In genomic region chr6:89059227-89059626, GRCh38 we compare ENCODE assay signal across 2 cellular contexts.
TF ChIP-seq lines count a peak whose summit lies in the region.

No MANE protein-coding gene starts in this region.

TF ChIP-seq in GM23338, 12 proteins besides CTCF, POLR2A, EP300 and RAD21:
- TF ChIP-seq ETS1 (IDR thresholded peaks at IDR 0.05) (no peak), ZNF114 (CRISPR knock-in tag; IDR thresholded peaks at IDR 0.05) (no peak)
- TF ChIP-seq, protein P1, sequence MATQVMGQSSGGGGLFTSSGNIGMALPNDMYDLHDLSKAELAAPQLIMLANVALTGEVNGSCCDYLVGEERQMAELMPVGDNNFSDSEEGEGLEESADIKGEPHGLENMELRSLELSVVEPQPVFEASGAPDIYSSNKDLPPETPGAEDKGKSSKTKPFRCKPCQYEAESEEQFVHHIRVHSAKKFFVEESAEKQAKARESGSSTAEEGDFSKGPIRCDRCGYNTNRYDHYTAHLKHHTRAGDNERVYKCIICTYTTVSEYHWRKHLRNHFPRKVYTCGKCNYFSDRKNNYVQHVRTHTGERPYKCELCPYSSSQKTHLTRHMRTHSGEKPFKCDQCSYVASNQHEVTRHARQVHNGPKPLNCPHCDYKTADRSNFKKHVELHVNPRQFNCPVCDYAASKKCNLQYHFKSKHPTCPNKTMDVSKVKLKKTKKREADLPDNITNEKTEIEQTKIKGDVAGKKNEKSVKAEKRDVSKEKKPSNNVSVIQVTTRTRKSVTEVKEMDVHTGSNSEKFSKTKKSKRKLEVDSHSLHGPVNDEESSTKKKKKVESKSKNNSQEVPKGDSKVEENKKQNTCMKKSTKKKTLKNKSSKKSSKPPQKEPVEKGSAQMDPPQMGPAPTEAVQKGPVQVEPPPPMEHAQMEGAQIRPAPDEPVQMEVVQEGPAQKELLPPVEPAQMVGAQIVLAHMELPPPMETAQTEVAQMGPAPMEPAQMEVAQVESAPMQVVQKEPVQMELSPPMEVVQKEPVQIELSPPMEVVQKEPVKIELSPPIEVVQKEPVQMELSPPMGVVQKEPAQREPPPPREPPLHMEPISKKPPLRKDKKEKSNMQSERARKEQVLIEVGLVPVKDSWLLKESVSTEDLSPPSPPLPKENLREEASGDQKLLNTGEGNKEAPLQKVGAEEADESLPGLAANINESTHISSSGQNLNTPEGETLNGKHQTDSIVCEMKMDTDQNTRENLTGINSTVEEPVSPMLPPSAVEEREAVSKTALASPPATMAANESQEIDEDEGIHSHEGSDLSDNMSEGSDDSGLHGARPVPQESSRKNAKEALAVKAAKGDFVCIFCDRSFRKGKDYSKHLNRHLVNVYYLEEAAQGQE (IDR thresholded peaks at IDR 0.05; ENCODE audit: unreplicated experiment), result no peak
- TF ChIP-seq, protein P2, sequence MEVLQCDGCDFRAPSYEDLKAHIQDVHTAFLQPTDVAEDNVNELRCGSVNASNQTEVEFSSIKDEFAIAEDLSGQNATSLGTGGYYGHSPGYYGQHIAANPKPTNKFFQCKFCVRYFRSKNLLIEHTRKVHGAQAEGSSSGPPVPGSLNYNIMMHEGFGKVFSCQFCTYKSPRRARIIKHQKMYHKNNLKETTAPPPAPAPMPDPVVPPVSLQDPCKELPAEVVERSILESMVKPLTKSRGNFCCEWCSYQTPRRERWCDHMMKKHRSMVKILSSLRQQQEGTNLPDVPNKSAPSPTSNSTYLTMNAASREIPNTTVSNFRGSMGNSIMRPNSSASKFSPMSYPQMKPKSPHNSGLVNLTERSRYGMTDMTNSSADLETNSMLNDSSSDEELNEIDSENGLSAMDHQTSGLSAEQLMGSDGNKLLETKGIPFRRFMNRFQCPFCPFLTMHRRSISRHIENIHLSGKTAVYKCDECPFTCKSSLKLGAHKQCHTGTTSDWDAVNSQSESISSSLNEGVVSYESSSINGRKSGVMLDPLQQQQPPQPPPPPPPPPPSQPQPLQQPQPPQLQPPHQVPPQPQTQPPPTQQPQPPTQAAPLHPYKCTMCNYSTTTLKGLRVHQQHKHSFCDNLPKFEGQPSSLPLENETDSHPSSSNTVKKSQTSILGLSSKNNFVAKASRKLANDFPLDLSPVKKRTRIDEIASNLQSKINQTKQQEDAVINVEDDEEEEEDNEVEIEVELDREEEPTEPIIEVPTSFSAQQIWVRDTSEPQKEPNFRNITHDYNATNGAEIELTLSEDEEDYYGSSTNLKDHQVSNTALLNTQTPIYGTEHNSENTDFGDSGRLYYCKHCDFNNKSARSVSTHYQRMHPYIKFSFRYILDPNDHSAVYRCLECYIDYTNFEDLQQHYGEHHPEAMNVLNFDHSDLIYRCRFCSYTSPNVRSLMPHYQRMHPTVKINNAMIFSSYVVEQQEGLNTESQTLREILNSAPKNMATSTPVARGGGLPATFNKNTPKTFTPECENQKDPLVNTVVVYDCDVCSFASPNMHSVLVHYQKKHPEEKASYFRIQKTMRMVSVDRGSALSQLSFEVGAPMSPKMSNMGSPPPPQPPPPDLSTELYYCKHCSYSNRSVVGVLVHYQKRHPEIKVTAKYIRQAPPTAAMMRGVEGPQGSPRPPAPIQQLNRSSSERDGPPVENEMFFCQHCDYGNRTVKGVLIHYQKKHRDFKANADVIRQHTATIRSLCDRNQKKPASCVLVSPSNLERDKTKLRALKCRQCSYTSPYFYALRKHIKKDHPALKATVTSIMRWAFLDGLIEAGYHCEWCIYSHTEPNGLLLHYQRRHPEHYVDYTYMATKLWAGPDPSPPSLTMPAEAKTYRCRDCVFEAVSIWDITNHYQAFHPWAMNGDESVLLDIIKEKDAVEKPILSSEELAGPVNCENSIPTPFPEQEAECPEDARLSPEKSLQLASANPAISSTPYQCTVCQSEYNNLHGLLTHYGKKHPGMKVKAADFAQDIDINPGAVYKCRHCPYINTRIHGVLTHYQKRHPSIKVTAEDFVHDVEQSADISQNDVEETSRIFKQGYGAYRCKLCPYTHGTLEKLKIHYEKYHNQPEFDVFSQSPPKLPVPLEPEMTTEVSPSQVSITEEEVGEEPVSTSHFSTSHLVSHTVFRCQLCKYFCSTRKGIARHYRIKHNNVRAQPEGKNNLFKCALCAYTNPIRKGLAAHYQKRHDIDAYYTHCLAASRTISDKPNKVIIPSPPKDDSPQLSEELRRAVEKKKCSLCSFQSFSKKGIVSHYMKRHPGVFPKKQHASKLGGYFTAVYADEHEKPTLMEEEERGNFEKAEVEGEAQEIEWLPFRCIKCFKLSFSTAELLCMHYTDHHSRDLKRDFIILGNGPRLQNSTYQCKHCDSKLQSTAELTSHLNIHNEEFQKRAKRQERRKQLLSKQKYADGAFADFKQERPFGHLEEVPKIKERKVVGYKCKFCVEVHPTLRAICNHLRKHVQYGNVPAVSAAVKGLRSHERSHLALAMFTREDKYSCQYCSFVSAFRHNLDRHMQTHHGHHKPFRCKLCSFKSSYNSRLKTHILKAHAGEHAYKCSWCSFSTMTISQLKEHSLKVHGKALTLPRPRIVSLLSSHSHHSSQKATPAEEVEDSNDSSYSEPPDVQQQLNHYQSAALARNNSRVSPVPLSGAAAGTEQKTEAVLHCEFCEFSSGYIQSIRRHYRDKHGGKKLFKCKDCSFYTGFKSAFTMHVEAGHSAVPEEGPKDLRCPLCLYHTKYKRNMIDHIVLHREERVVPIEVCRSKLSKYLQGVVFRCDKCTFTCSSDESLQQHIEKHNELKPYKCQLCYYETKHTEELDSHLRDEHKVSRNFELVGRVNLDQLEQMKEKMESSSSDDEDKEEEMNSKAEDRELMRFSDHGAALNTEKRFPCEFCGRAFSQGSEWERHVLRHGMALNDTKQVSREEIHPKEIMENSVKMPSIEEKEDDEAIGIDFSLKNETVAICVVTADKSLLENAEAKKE (CRISPR knock-in tag; IDR thresholded peaks at IDR 0.05), result no peak

TF ChIP-seq in H1, 55 proteins besides CTCF, POLR2A, EP300 and RAD21:
- TF ChIP-seq ZNF274 (IDR thresholded peaks at IDR 0.05; ENCODE audit: borderline replicate concordance, extremely low read depth, low read length) (no peak), SP1 (IDR thresholded peaks at IDR 0.05; ENCODE audit: low read depth, low read length) (no peak), YY1 (IDR thresholded peaks at IDR 0.05; ENCODE audit: low read depth, low read length) (peak; percentile 77), RBBP5 (IDR thresholded peaks at IDR 0.05; ENCODE audit: borderline replicate concordance, low read depth, low read length) (no peak), HDAC2 (IDR thresholded peaks at IDR 0.05; ENCODE audit: borderline replicate concordance in 1 of 2, low read depth in 2 of 2, low read length in 2 of 2) (no peak)
- TF ChIP-seq, protein P3, sequence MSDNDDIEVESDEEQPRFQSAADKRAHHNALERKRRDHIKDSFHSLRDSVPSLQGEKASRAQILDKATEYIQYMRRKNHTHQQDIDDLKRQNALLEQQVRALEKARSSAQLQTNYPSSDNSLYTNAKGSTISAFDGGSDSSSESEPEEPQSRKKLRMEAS (IDR thresholded peaks at IDR 0.05), result no peak
